Comparison of ENCODE assay signal across 8 cellular contexts in genomic region chr19:12666305-12667048, GRCh38. TPM values are rescaled to one million over a fixed set of nuclear protein-coding genes. Genes with fewer than 3 reads are reported as not detected.
DNase-seq lines count a peak whose midpoint lies in the region; ATAC-seq and TF ChIP-seq lines count a peak whose summit lies in the region.

MAN2B1 (minus strand) TSS chr19:12666742; CDS start chr19:12666701, 41 bp downstream.
WDR83 (plus strand) TSS chr19:12666807; CDS start chr19:12669791, 2,984 bp downstream.

- H3K36me3 Mint-ChIP-seq in GM23338 (ENCODE audit: low read depth): peaks cover 15% of the 10 kb centered on the region
- peaks cover 18% of the 10 kb centered on the region for H3K36me3 Mint-ChIP-seq in T-helper 1 cell treated with Interleukin-12 subunit alpha and Interleukin-12 subunit beta and Interleukin-4 antibody, amounts not matched to agents 30 μg/mL and 1 μg/mL, for 36 hours (ENCODE audit: low read depth)

- no peaks in the 10 kb centered on the region; the same call in 2 of the 3 replicates for H3K9me3 Mint-ChIP-seq in GM23338
- no peaks in the 10 kb centered on the region for H3K9me3 Mint-ChIP-seq in T-helper 1 cell treated with Interleukin-12 subunit alpha and Interleukin-12 subunit beta and Interleukin-4 antibody, amounts not matched to agents 30 μg/mL and 1 μg/mL, for 36 hours

- peak within 1 kb of the TSS; percentile 97 for H3K4me3 Mint-ChIP-seq in GM23338
- peak within 1 kb of the TSS; percentile 92 for H3K4me3 Mint-ChIP-seq in T-helper 1 cell treated with Interleukin-12 subunit alpha and Interleukin-12 subunit beta and Interleukin-4 antibody, amounts not matched to agents 30 μg/mL and 1 μg/mL, for 36 hours

- H3K9me3 ChIP-seq in adrenal gland (replicated peaks in 1 of 3): no peaks in the 10 kb centered on the region
- H3K9me3 ChIP-seq in left ventricle myocardium inferior (replicated peaks): no peaks in the 10 kb centered on the region
- no peaks in the 10 kb centered on the region for H3K9me3 ChIP-seq in prostate gland
- no peaks in the 10 kb centered on the region for H3K9me3 ChIP-seq in upper lobe of right lung

- H3K79me2 ChIP-seq in GM23338 (replicated peaks; ENCODE audit: insufficient read depth): peaks cover 29% of the 10 kb centered on the region

- H3K27ac ChIP-seq in GM23338 (ENCODE audit: low read depth): peak within 1 kb of the TSS; percentile 81; the same call in 1 of the 2 replicates
- peak within 1 kb of the TSS in 4 of 5 donors; percentile 8 to 72 (median 41) for H3K27ac ChIP-seq in adrenal gland
- peak within 1 kb of the TSS; percentile 83 for H3K27ac ChIP-seq in left ventricle myocardium inferior (replicated peaks)
- H3K27ac ChIP-seq in prostate gland: peak within 1 kb of the TSS; percentile 55 to 57
- peak within 1 kb of the TSS; percentile 70 for H3K27ac ChIP-seq in upper lobe of right lung

- no peaks in the 10 kb centered on the region; the same call in 1 of the 2 replicates for H4K20me1 ChIP-seq in GM23338 (replicated peaks; ENCODE audit: insufficient read depth)

- H3K27me3 ChIP-seq in GM23338 (ENCODE audit: insufficient read depth): no peaks in the 10 kb centered on the region
- H3K27me3 ChIP-seq in adrenal gland: no peaks in the 10 kb centered on the region
- H3K27me3 ChIP-seq in left ventricle myocardium inferior (ENCODE audit: low read depth): no peaks in the 10 kb centered on the region
- no peaks in the 10 kb centered on the region for H3K27me3 ChIP-seq in prostate gland (replicated peaks; ENCODE audit: insufficient read depth)
- H3K27me3 ChIP-seq in upper lobe of right lung: no peaks in the 10 kb centered on the region

- WGBS in adrenal gland, 4 donors: 1 to 2% (median 1%) methylated on average over 11 to 46 of the region's 46 CpGs
- 1% methylated on average over 33 of the region's 46 CpGs for WGBS in prostate gland

- H3K27me3 Mint-ChIP-seq in GM23338 (ENCODE audit: insufficient read depth, low read depth, poor library complexity): peaks cover 25% of the 10 kb centered on the region
- no peaks in the 10 kb centered on the region for H3K27me3 Mint-ChIP-seq in T-helper 1 cell treated with Interleukin-12 subunit alpha and Interleukin-12 subunit beta and Interleukin-4 antibody, amounts not matched to agents 30 μg/mL and 1 μg/mL, for 36 hours (ENCODE audit: low read depth)

- intact Hi-C loops in adrenal gland (cut with DNase I): loop anchor here in 1 of 2 donors (5.0 kb wide), 1 partner anchor 54 kb away; the partner anchor contains the start of genes ZNF490 and ZNF791
- intact Hi-C loops in left ventricle myocardium inferior (cut with micrococcal nuclease): no loop called here
- intact Hi-C loops in prostate gland (cut with DNase I): loop anchor here (5.0 kb wide), 1 partner anchor 54 kb away; the partner anchor contains the start of genes ZNF490 and ZNF791
- intact Hi-C loops in upper lobe of right lung (cut with DNase I): no loop called here

- peak; percentile 75 for ATAC-seq in GM23338
- ATAC-seq in upper lobe of right lung: peak; percentile 87

- no peaks in the 10 kb centered on the region for H3K9me2 ChIP-seq in GM23338 (ENCODE audit: insufficient read depth)

- peaks cover 29% of the 10 kb centered on the region for H3K4me1 Mint-ChIP-seq in GM23338
- peaks cover 27% of the 10 kb centered on the region for H3K4me1 Mint-ChIP-seq in T-helper 1 cell treated with Interleukin-12 subunit alpha and Interleukin-12 subunit beta and Interleukin-4 antibody, amounts not matched to agents 30 μg/mL and 1 μg/mL, for 36 hours (ENCODE audit: low read depth)

- peak within 1 kb of the TSS; percentile 98 for H3K4me2 ChIP-seq in GM23338

- DNase-seq in D341Med (ENCODE audit: low spot score): peak; percentile 97
- peak; percentile 94 for DNase-seq in GM23338 (ENCODE audit: low spot score)
- peak; percentile 77 for DNase-seq in NCI-H1105 (lab: John Stamatoyannopoulos, UW)
- peak; percentile 59 to 79 (median 72) for DNase-seq in adrenal gland
- DNase-seq in left ventricle myocardium inferior: peak; percentile 82
- peak; percentile 55 for DNase-seq in prostate gland (ENCODE audit: low spot score)
- DNase-seq in upper lobe of right lung: peak; percentile 91

- TF ChIP-seq POLR2A in adrenal gland (IDR thresholded peaks at IDR 0.05) (peak in 1 of 2 donors; percentile 15), prostate gland (IDR thresholded peaks at IDR 0.05) (no peak)

- H3K36me3 ChIP-seq in GM23338 (ENCODE audit: insufficient read depth) (no peaks in the 10 kb centered on the region), adrenal gland (replicated peaks in 1 of 2) (peaks cover 0 to 24% of the 10 kb centered on the region in 2 donors), left ventricle myocardium inferior (peaks cover 41% of the 10 kb centered on the region), prostate gland (no peaks in the 10 kb centered on the region), upper lobe of right lung (peaks cover 35% of the 10 kb centered on the region)

- TF ChIP-seq CTCF in GM23338 (conservative IDR thresholded peaks at IDR 0.05; ENCODE audit: low read depth in 2 of 2): no peak
- TF ChIP-seq CTCF in adrenal gland (IDR thresholded peaks at IDR 0.05): peak in 1 of 6 experiments; percentile 4
- TF ChIP-seq CTCF in left ventricle myocardium inferior (IDR thresholded peaks at IDR 0.05; ENCODE audit: borderline replicate concordance): no peak
- no peak for TF ChIP-seq CTCF in prostate gland (IDR thresholded peaks at IDR 0.05)
- no peak for TF ChIP-seq CTCF in upper lobe of right lung (IDR thresholded peaks at IDR 0.05)

- H3K4me3 ChIP-seq in GM23338 (peak within 1 kb of the TSS; percentile 95), adrenal gland (peak within 1 kb of the TSS in 3 of 4 donors; percentile 60 to 80 (median 71)), left ventricle myocardium inferior (peak within 1 kb of the TSS; percentile 92), prostate gland (peak within 1 kb of the TSS; percentile 86 to 87), upper lobe of right lung (peak within 1 kb of the TSS; percentile 65)

- H3K27ac Mint-ChIP-seq in GM23338: peak within 1 kb of the TSS; percentile 94
- H3K27ac Mint-ChIP-seq in T-helper 1 cell treated with Interleukin-12 subunit alpha and Interleukin-12 subunit beta and Interleukin-4 antibody, amounts not matched to agents 30 μg/mL and 1 μg/mL, for 36 hours: peak within 1 kb of the TSS; percentile 88

- peaks cover 17% of the 10 kb centered on the region for H3K4me1 ChIP-seq in GM23338 (ENCODE audit: insufficient read depth)
- H3K4me1 ChIP-seq in adrenal gland (replicated peaks in 1 of 2): peaks cover 17 to 36% of the 10 kb centered on the region in 2 donors
- peaks cover 52% of the 10 kb centered on the region for H3K4me1 ChIP-seq in left ventricle myocardium inferior
- peaks cover 22% of the 10 kb centered on the region for H3K4me1 ChIP-seq in prostate gland (replicated peaks)
- peaks cover 33% of the 10 kb centered on the region for H3K4me1 ChIP-seq in upper lobe of right lung

- peak within 1 kb of the TSS; percentile 98 for H2AFZ ChIP-seq in GM23338

- H3F3A ChIP-seq in GM23338 (replicated peaks; ENCODE audit: low read depth): peaks cover 21% of the 10 kb centered on the region; the same call in 1 of the 2 replicates

TF ChIP-seq in GM23338, 12 proteins besides CTCF, POLR2A, EP300 and RAD21:
- peak; percentile 89 for TF ChIP-seq POLR2AphosphoS5 (IDR thresholded peaks at IDR 0.05; ENCODE audit: low read depth)
- TF ChIP-seq NANOG (IDR thresholded peaks at IDR 0.05; ENCODE audit: borderline replicate concordance): no peak

RNA-seq across cellular contexts. Expression of gene MAN2B1, which starts in this region (rescaled TPM):
- total RNA-seq in GM23338 (2014; rRNA removed; shearing (Covaris generic)): 60.8 and 73.8 TPM in 2 replicates
- polyA plus RNA-seq in GM23338 (2016; fragmentation: Nextera tagmentation; extraction: Ambion mirVana) (33.2 and 39.2 TPM in 2 replicates), adrenal gland (100 to 1,000 TPM in 2 of 3 donors, 10 to 100 TPM in 1; 19.5 to 194 (median 152) TPM)
- total RNA-seq in adrenal gland (100 to 1,000 TPM in 6 of 8 donors, 10 to 100 TPM in 2; 69.3 to 131 (median 113) TPM), left ventricle myocardium inferior (26.7 TPM), prostate gland (10 to 100 TPM; 60.2 to 91.9 TPM), upper lobe of right lung (174 TPM)

RNA-seq across cellular contexts. Expression of gene WDR83, which starts in this region (rescaled TPM):
- 12.5 and 31.6 TPM in 2 replicates for total RNA-seq in GM23338 (2014; rRNA removed; shearing (Covaris generic))
- polyA plus RNA-seq in GM23338 (2016; fragmentation: Nextera tagmentation; extraction: Ambion mirVana) (18.5 and 18.6 TPM in 2 replicates), adrenal gland (10 to 100 TPM in 2 of 3 donors, 1 to 10 TPM in 1; 3.9 to 68.5 (median 56.1) TPM)
- total RNA-seq in adrenal gland (10 to 100 TPM; 11.4 to 20.5 (median 15.0) TPM), left ventricle myocardium inferior (8.4 TPM), prostate gland (10 to 100 TPM; 14.9 to 16.2 TPM), upper lobe of right lung (10.9 TPM)

Comparison
In these comparisons a context has a peak if more than half of its experiments do, and no peak if none do; other contexts are left out.
1. Peak in every context shown above with its lines: DNase-seq, ATAC-seq, H3K4me3 ChIP-seq and H3K27ac ChIP-seq.